ENCODE assay signal across 15 cellular contexts in genomic region chr14:102798926-102799325, GRCh38. TPM values are rescaled to one million over a fixed set of nuclear protein-coding genes. Genes with fewer than 3 reads are reported as not detected.
DNase-seq lines count a peak whose midpoint lies in the region; ATAC-seq and TF ChIP-seq lines count a peak whose summit lies in the region.
"Had no signal": no experiment of that assay in that cellular context is flagged by ENCODE, and none has a peak within 500 bp of the region (broad histone marks: within the 10 kb centered on the region; RNA-seq: fewer than 3 reads in every experiment).

No MANE protein-coding gene starts in this region.

- no peak for TF ChIP-seq POLR2A in thyroid gland (IDR thresholded peaks at IDR 0.05)

- peak; percentile 72 for ATAC-seq in GM18867 (IDR thresholded peaks at IDR 0.05; ENCODE audit: unreplicated experiment)
- peak; percentile 57 for ATAC-seq in HG02610 (IDR thresholded peaks at IDR 0.05; ENCODE audit: unreplicated experiment)
- no peak for ATAC-seq in activated T-helper 17 cell treated with anti-CD3 and anti-CD28 coated beads, Interleukin-2, amount 50 U/mL, for 72 hours (replicated peaks)
- no peak for ATAC-seq in HG03520 (IDR thresholded peaks at IDR 0.05; ENCODE audit: unreplicated experiment)

- H3K27me3 ChIP-seq in CD8-positive, alpha-beta memory T cell (ENCODE audit: insufficient read depth, low read length, poor library complexity, severe bottlenecking), result no peaks in the 10 kb centered on the region
- no peaks in the 10 kb centered on the region for H3K27me3 ChIP-seq in thyroid gland
- H3K27me3 ChIP-seq: BLaER1, right atrium auricular region had no signal

- intact Hi-C loops in thyroid gland (cut with DNase I), result no loop called here

- 88 to 96% methylated on average over 2 of the region's 2 CpGs for WGBS in thyroid gland, 2 donors

- CTCF ChIA-PET in CD8-positive, alpha-beta memory T cell (lab: Charles Lee), result no interaction called here

- peak overlapping the region in 7 of 8 donors; percentile 9 to 83 (median 70) for H3K27ac Mint-ChIP-seq in CD8-positive, alpha-beta memory T cell
- peak overlapping the region; percentile 50 for H3K27ac Mint-ChIP-seq in activated T-helper 17 cell treated with anti-CD3 and anti-CD28 coated beads, Interleukin-2, amount 50 U/mL, for 72 hours

- H3K4me1 Mint-ChIP-seq in CD8-positive, alpha-beta memory T cell, result peaks cover 41 to 70% (median 60%) of the 10 kb centered on the region in 3 donors
- peaks cover 46% of the 10 kb centered on the region for H3K4me1 Mint-ChIP-seq in activated T-helper 17 cell treated with anti-CD3 and anti-CD28 coated beads, Interleukin-2, amount 50 U/mL, for 72 hours

- DNase-seq in CD8-positive, alpha-beta memory T cell, result no peak
- DNase-seq in NCI-H510A treated with DMSO at 0.1 percent for 48 hours (lab: John Stamatoyannopoulos, UW) (no peak), T-helper 1 cell (no peak), thyroid gland (no peak)
- DNase-seq: aorta, dermis blood vessel endothelial cell, NCI-H1105 treated with DMSO at 0.1 percent for 48 hours, NCI-H526 had no signal

- H3K9me3 Mint-ChIP-seq in CD8-positive, alpha-beta memory T cell, result no peaks in the 10 kb centered on the region
- no peaks in the 10 kb centered on the region for H3K9me3 Mint-ChIP-seq in activated T-helper 17 cell treated with anti-CD3 and anti-CD28 coated beads, Interleukin-2, amount 50 U/mL, for 72 hours
- H3K9me3 Mint-ChIP-seq: nephron had no signal

- POLR2A ChIA-PET in CD8-positive, alpha-beta memory T cell (lab: Charles Lee), result no interaction called here

- peaks cover under 1 to 21% (median 4%) of the 10 kb centered on the region in 3 donors for H3K36me3 Mint-ChIP-seq in CD8-positive, alpha-beta memory T cell
- peaks cover 80% of the 10 kb centered on the region for H3K36me3 Mint-ChIP-seq in activated T-helper 17 cell treated with anti-CD3 and anti-CD28 coated beads, Interleukin-2, amount 50 U/mL, for 72 hours (ENCODE audit: low read depth)

- H3K4me3 ChIP-seq in CD8-positive, alpha-beta memory T cell (ENCODE audit: low read length), result no peak overlapping the region
- no peak overlapping the region for H3K4me3 ChIP-seq in thyroid gland (replicated peaks in 1 of 3)
- H3K4me3 ChIP-seq: BLaER1, right atrium auricular region had no signal

- no peak for TF ChIP-seq CTCF in thyroid gland (IDR thresholded peaks at IDR 0.05)

- peaks cover 26% of the 10 kb centered on the region for H3K4me1 ChIP-seq in CD8-positive, alpha-beta memory T cell (ENCODE audit: insufficient read depth, low read length)
- H3K4me1 ChIP-seq in thyroid gland, result peaks cover 12 to 33% of the 10 kb centered on the region in 2 donors
- H3K4me1 ChIP-seq: right atrium auricular region had no signal

- no peaks in the 10 kb centered on the region for H3K36me3 ChIP-seq in CD8-positive, alpha-beta memory T cell (ENCODE audit: insufficient read depth, low read length)
- H3K36me3 ChIP-seq in thyroid gland, result no peaks in the 10 kb centered on the region
- H3K36me3 ChIP-seq: right atrium auricular region had no signal

- H3K27ac ChIP-seq in CD8-positive, alpha-beta memory T cell (ENCODE audit: low read depth, low read length), result no peak overlapping the region
- H3K27ac ChIP-seq in thyroid gland, result no peak overlapping the region
- H3K27ac ChIP-seq: BLaER1, right atrium auricular region had no signal

- H3K9me3 ChIP-seq in CD8-positive, alpha-beta memory T cell (ENCODE audit: low read length), result no peaks in the 10 kb centered on the region
- H3K9me3 ChIP-seq in thyroid gland, result no peaks in the 10 kb centered on the region
- H3K9me3 ChIP-seq: right atrium auricular region had no signal

- no peak overlapping the region for H3K4me3 Mint-ChIP-seq in CD8-positive, alpha-beta memory T cell
- H3K4me3 Mint-ChIP-seq in activated T-helper 17 cell treated with anti-CD3 and anti-CD28 coated beads, Interleukin-2, amount 50 U/mL, for 72 hours, result peak overlapping the region; percentile 20
- H3K4me3 Mint-ChIP-seq: nephron had no signal

- H3K27me3 Mint-ChIP-seq in CD8-positive, alpha-beta memory T cell, result no peaks in the 10 kb centered on the region
- H3K27me3 Mint-ChIP-seq in activated T-helper 17 cell treated with anti-CD3 and anti-CD28 coated beads, Interleukin-2, amount 50 U/mL, for 72 hours, result no peaks in the 10 kb centered on the region

RNA-seq across cellular contexts. Expression of gene TRAF3, which starts 21.7 kb away (rescaled TPM):
- 10 to 100 TPM; 61.6 to 62.0 TPM for total RNA-seq in CD8-positive, alpha-beta memory T cell
- polyA plus RNA-seq in CD8-positive, alpha-beta memory T cell, result 16.3 TPM
- 100 to 1,000 TPM in 1 of 2 donors, 10 to 100 TPM in 1; 61.7 to 133 TPM for total RNA-seq in activated T-helper 17 cell treated with anti-CD3 and anti-CD28 coated beads, Interleukin-2, amount 50 U/mL, for 72 hours
- total RNA-seq in thyroid gland, result 10 to 100 TPM; 15.9 to 24.9 (median 18.6) TPM

Comparison
In these comparisons a context has a peak if more than half of its experiments do, and no peak if none do; other contexts are left out.
1. ATAC-seq: peak in GM18867 (single experiment) and HG02610 (single experiment); none in activated T-helper 17 cell treated with anti-CD3 and anti-CD28 coated beads, Interleukin-2, amount 50 U/mL, for 72 hours (single experiment) and HG03520 (single experiment).